Comparison of ENCODE assay signal across 8 cellular contexts in genomic region chr15:67543348-67543718, GRCh38. TPM values are rescaled to one million over a fixed set of nuclear protein-coding genes. Genes with fewer than 3 reads are reported as not detected.
DNase-seq lines count a peak whose midpoint lies in the region; ATAC-seq and TF ChIP-seq lines count a peak whose summit lies in the region.

No MANE protein-coding gene starts in this region.

- H3K36me3 ChIP-seq in adipocyte (ENCODE audit: control insufficient read depth, insufficient read depth, low read length, severe bottlenecking) (peaks cover 8% of the 10 kb centered on the region), smooth muscle cell (ENCODE audit: low read depth) (no peaks in the 10 kb centered on the region)

- no peaks in the 10 kb centered on the region for H3K79me2 ChIP-seq in smooth muscle cell (ENCODE audit: low read depth)

- H3K9me3 Mint-ChIP-seq in activated CD4-positive, alpha-beta T cell treated with anti-CD3 and anti-CD28 coated beads, Interleukin-2, amount 10 ng/mL, durations not matched to agents 7 days and 5 days: no peaks in the 10 kb centered on the region

- peak overlapping the region; percentile 95 for H3K9ac ChIP-seq in adipocyte (ENCODE audit: low read length)
- H3K9ac ChIP-seq in smooth muscle cell (ENCODE audit: low read depth): no peak overlapping the region

- H3K36me3 Mint-ChIP-seq in activated CD4-positive, alpha-beta T cell treated with anti-CD3 and anti-CD28 coated beads, Interleukin-2, amount 10 ng/mL, durations not matched to agents 7 days and 5 days (ENCODE audit: low read depth): peaks cover 15% of the 10 kb centered on the region

- peaks cover 59% of the 10 kb centered on the region for H3K4me1 Mint-ChIP-seq in activated CD4-positive, alpha-beta T cell treated with anti-CD3 and anti-CD28 coated beads, Interleukin-2, amount 10 ng/mL, durations not matched to agents 7 days and 5 days

- H3K4me3 ChIP-seq in adipocyte (ENCODE audit: low read length): peak overlapping the region; percentile 98
- H3K4me3 ChIP-seq in iPS-11a (ENCODE audit: low read depth, low read length): peak overlapping the region; percentile 86
- H3K4me3 ChIP-seq in smooth muscle cell: peak overlapping the region; percentile 68

- CTCF ChIA-PET in activated CD4-positive, alpha-beta T cell treated with anti-CD3 and anti-CD28 coated beads, Interleukin-2, amount 10 ng/mL, durations not matched to agents 7 days and 5 days (lab: Charles Lee): no interaction called here

- 65% methylated on average over 7 of the region's 7 CpGs for WGBS in smooth muscle cell (ENCODE audit: low lambda C conversion rate)

- H3K9me3 ChIP-seq in adipocyte (ENCODE audit: control insufficient read depth, low read length) (no peaks in the 10 kb centered on the region), smooth muscle cell (replicated peaks; ENCODE audit: low read depth) (no peaks in the 10 kb centered on the region)

- H3K27me3 Mint-ChIP-seq in activated CD4-positive, alpha-beta T cell treated with anti-CD3 and anti-CD28 coated beads, Interleukin-2, amount 10 ng/mL, durations not matched to agents 7 days and 5 days: no peaks in the 10 kb centered on the region

- H4K20me1 ChIP-seq in smooth muscle cell (ENCODE audit: low read depth): no peaks in the 10 kb centered on the region

- ATAC-seq in GM21381 (IDR thresholded peaks at IDR 0.05; ENCODE audit: unreplicated experiment) (no peak), HG03139 (IDR thresholded peaks at IDR 0.05; ENCODE audit: unreplicated experiment) (no peak)

- H3K4me3 Mint-ChIP-seq in activated CD4-positive, alpha-beta T cell treated with anti-CD3 and anti-CD28 coated beads, Interleukin-2, amount 10 ng/mL, durations not matched to agents 7 days and 5 days: peak overlapping the region; percentile 97

- TF ChIP-seq CTCF in smooth muscle cell (IDR thresholded peaks at IDR 0.05; ENCODE audit: borderline replicate concordance, insufficient read depth, poor library complexity, severe bottlenecking): no peak

- peak overlapping the region; percentile 89 for H3K4me2 ChIP-seq in smooth muscle cell

- POLR2A ChIA-PET in activated CD4-positive, alpha-beta T cell treated with anti-CD3 and anti-CD28 coated beads, Interleukin-2, amount 10 ng/mL, durations not matched to agents 7 days and 5 days (lab: Charles Lee): no interaction called here

- DNase-seq in activated CD4-positive, alpha-beta T cell treated with anti-CD3 and anti-CD28 coated beads, Interleukin-2, amount 10 ng/mL, durations not matched to agents 7 days and 5 days: no peak
- DNase-seq in activated CD4-positive, alpha-beta T cell treated with anti-CD3 and anti-CD28 coated beads for 1 hour: no peak
- DNase-seq in adipocyte (ENCODE audit: low read depth) (no peak), smooth muscle cell (lab: John Stamatoyannopoulos, UW; ENCODE audit: unreplicated experiment) (no peak), NCI-H187 (lab: John Stamatoyannopoulos, UW) (no peak)

- no peak overlapping the region for H3K27ac ChIP-seq in smooth muscle cell (ENCODE audit: low read depth)

- H3F3A ChIP-seq in smooth muscle cell (ENCODE audit: low read depth): no peaks in the 10 kb centered on the region

- peak overlapping the region; percentile 97 for H2AFZ ChIP-seq in smooth muscle cell (ENCODE audit: low read depth)

- H3K27me3 ChIP-seq in adipocyte (replicated peaks; ENCODE audit: control insufficient read depth, insufficient read depth, low read length) (no peaks in the 10 kb centered on the region), smooth muscle cell (ENCODE audit: low read depth) (no peaks in the 10 kb centered on the region)

- H3K4me1 ChIP-seq in adipocyte (ENCODE audit: control insufficient read depth, insufficient read depth, low read length): peaks cover 20% of the 10 kb centered on the region
- peaks cover 2% of the 10 kb centered on the region for H3K4me1 ChIP-seq in smooth muscle cell (ENCODE audit: low read depth)

- H3K27ac Mint-ChIP-seq in activated CD4-positive, alpha-beta T cell treated with anti-CD3 and anti-CD28 coated beads, Interleukin-2, amount 10 ng/mL, durations not matched to agents 7 days and 5 days: peak overlapping the region; percentile 86

RNA-seq across cellular contexts. Expression of gene MAP2K5, which starts 0.8 kb away (rescaled TPM):
- 10 to 100 TPM; 25.9 to 26.3 TPM for total RNA-seq in activated CD4-positive, alpha-beta T cell treated with anti-CD3 and anti-CD28 coated beads, Interleukin-2, amount 10 ng/mL, durations not matched to agents 7 days and 5 days
- 4.4 and 6.9 TPM in 2 replicates for total RNA-seq in smooth muscle cell
- 7.4 and 18.3 TPM in 2 replicates for polyA plus RNA-seq in smooth muscle cell

RNA-seq across cellular contexts. Expression of gene C15orf61, which starts 22.4 kb away (rescaled TPM):
- 1 to 10 TPM; 4.2 TPM for total RNA-seq in activated CD4-positive, alpha-beta T cell treated with anti-CD3 and anti-CD28 coated beads, Interleukin-2, amount 10 ng/mL, durations not matched to agents 7 days and 5 days
- total RNA-seq in smooth muscle cell: 0.81 and 8.0 TPM in 2 replicates
- polyA plus RNA-seq in smooth muscle cell: 5.6 and 5.9 TPM in 2 replicates
